29 cellular contexts compared by ENCODE assay signal in genomic region chr4:71322425-71322824, GRCh38. TPM values are rescaled to one million over a fixed set of nuclear protein-coding genes. Genes with fewer than 3 reads are reported as not detected.
"Had no signal": no experiment of that assay in that cellular context is flagged by ENCODE, and none has a peak within 500 bp of the region (broad histone marks: within the 10 kb centered on the region; RNA-seq: fewer than 3 reads in every experiment).

No MANE protein-coding gene starts in this region.

- H3K36me3 Mint-ChIP-seq: activated CD8-positive, alpha-beta memory T cell treated with anti-CD3 and anti-CD28 coated beads, Interleukin-2, amount 10 ng/mL, durations not matched to agents 7 days and 5 days; mesothelial cell of epicardium; naive thymus-derived CD8-positive, alpha-beta T cell; neural progenitor cell had no signal

- H3K27me3 ChIP-seq: ascending aorta, dorsolateral prefrontal cortex, esophagus muscularis mucosa, left lung, neural progenitor cell, right atrium auricular region, spleen, thyroid gland, upper lobe of right lung had no signal

- H3K27ac ChIP-seq: ascending aorta, esophagus muscularis mucosa, left lung, neural progenitor cell, right atrium auricular region, spleen, thyroid gland, upper lobe of right lung, WERI-Rb-1 had no signal

- H3K4me1 Mint-ChIP-seq: activated CD4-positive, alpha-beta T cell treated with anti-CD3 and anti-CD28 coated beads, Interleukin-2, amount 10 ng/mL, durations not matched to agents 7 days and 5 days; activated CD8-positive, alpha-beta memory T cell treated with anti-CD3 and anti-CD28 coated beads, Interleukin-2, amount 10 ng/mL, durations not matched to agents 7 days and 5 days; central memory CD8-positive, alpha-beta T cell; naive thymus-derived CD8-positive, alpha-beta T cell; neural progenitor cell had no signal

- ATAC-seq: activated CD8-positive, alpha-beta memory T cell treated with anti-CD3 and anti-CD28 coated beads, Interleukin-2, amount 10 ng/mL, durations not matched to agents 7 days and 5 days; activated CD8-positive, alpha-beta T cell treated with anti-CD3 and anti-CD28 coated beads for 36 hours; effector memory CD8-positive, alpha-beta T cell; left lung; naive thymus-derived CD8-positive, alpha-beta T cell; stimulated activated naive CD8-positive, alpha-beta T cell treated with anti-CD3 and anti-CD28 coated beads, Interleukin-15, Interleukin-2, amounts not matched to agents 100 U/mL and 50 U/mL, for 24 hours; upper lobe of right lung had no signal

- H3K4me1 ChIP-seq: ascending aorta, esophagus muscularis mucosa, left lung, neural progenitor cell, right atrium auricular region, spleen, thyroid gland, upper lobe of right lung had no signal

- H3K4me3 ChIP-seq: ascending aorta, dorsolateral prefrontal cortex, esophagus muscularis mucosa, left lung, neural progenitor cell, right atrium auricular region, spleen, thyroid gland, upper lobe of right lung had no signal

- H3K9me3 ChIP-seq: ascending aorta, esophagus muscularis mucosa, left lung, right atrium auricular region, spleen, thyroid gland, upper lobe of right lung had no signal

- H3K36me3 ChIP-seq: ascending aorta, esophagus muscularis mucosa, left lung, neural progenitor cell, right atrium auricular region, spleen, thyroid gland, upper lobe of right lung, WERI-Rb-1 had no signal

- H3K9ac ChIP-seq: neural progenitor cell had no signal

- H3K4me3 Mint-ChIP-seq: activated CD4-positive, alpha-beta T cell treated with anti-CD3 and anti-CD28 coated beads, Interleukin-2, amount 10 ng/mL, durations not matched to agents 7 days and 5 days; activated CD8-positive, alpha-beta memory T cell treated with anti-CD3 and anti-CD28 coated beads, Interleukin-2, amount 10 ng/mL, durations not matched to agents 7 days and 5 days; activated CD8-positive, alpha-beta T cell treated with anti-CD3 and anti-CD28 coated beads for 36 hours; central memory CD8-positive, alpha-beta T cell; effector memory CD8-positive, alpha-beta T cell; mesothelial cell of epicardium; naive thymus-derived CD8-positive, alpha-beta T cell; neural progenitor cell had no signal

- FAIRE-seq: colon, endothelial cell of umbilical vein, kidney had no signal

- H3K27ac Mint-ChIP-seq: activated CD4-positive, alpha-beta T cell treated with anti-CD3 and anti-CD28 coated beads, Interleukin-2, amount 10 ng/mL, durations not matched to agents 7 days and 5 days; activated CD8-positive, alpha-beta memory T cell treated with anti-CD3 and anti-CD28 coated beads, Interleukin-2, amount 10 ng/mL, durations not matched to agents 7 days and 5 days; activated CD8-positive, alpha-beta T cell treated with anti-CD3 and anti-CD28 coated beads for 36 hours; effector memory CD8-positive, alpha-beta T cell; mesothelial cell of epicardium; naive thymus-derived CD8-positive, alpha-beta T cell; neural progenitor cell; progenitor cell of endocrine pancreas had no signal

- DNase-seq: activated CD4-positive, alpha-beta T cell treated with anti-CD3 and anti-CD28 coated beads, Interleukin-2, amount 10 ng/mL, durations not matched to agents 7 days and 5 days; activated CD4-positive, CD25-positive, alpha-beta regulatory T cell treated with anti-CD3 and anti-CD28 coated beads, Interleukin-2, amount 50 U/mL, for 72 hours; activated CD8-positive, alpha-beta memory T cell treated with anti-CD3 and anti-CD28 coated beads, Interleukin-2, amount 10 ng/mL, durations not matched to agents 7 days and 5 days; activated CD8-positive, alpha-beta T cell treated with anti-CD3 and anti-CD28 coated beads for 36 hours; activated effector memory CD4-positive, alpha-beta T cell treated with anti-CD3 and anti-CD28 coated beads, Interleukin-2, amount 50 U/mL, for 16 hours; activated naive CD4-positive, alpha-beta T cell treated with anti-CD3 and anti-CD28 coated beads, Interleukin-2, amount 50 U/mL, for 16 hours; activated T-cell treated with anti-CD3 and anti-CD28 coated beads for 4 hours; dorsolateral prefrontal cortex; effector memory CD8-positive, alpha-beta T cell; kidney; left lung; mammary epithelial cell; naive thymus-derived CD8-positive, alpha-beta T cell; spleen; stimulated activated CD4-positive, alpha-beta T cell treated with anti-CD3 and anti-CD28 coated beads, Interleukin-4, amount 100 ng/mL, for 4 hours; stimulated activated naive CD8-positive, alpha-beta T cell treated with anti-CD3 and anti-CD28 coated beads, Interleukin-15, Interleukin-2, amounts not matched to agents 100 U/mL and 50 U/mL, for 24 hours; substantia nigra; thyroid gland; upper lobe of right lung; WERI-Rb-1 had no signal

- H3K27me3 Mint-ChIP-seq: activated CD8-positive, alpha-beta T cell treated with anti-CD3 and anti-CD28 coated beads for 36 hours; central memory CD8-positive, alpha-beta T cell; effector memory CD8-positive, alpha-beta T cell; progenitor cell of endocrine pancreas had no signal

RNA-seq across cellular contexts. Expression of gene SLC4A4, which starts 16.4 kb away (rescaled TPM):
- total RNA-seq: endothelial cell of umbilical vein had no signal
